1 cellular context compared by ENCODE assay signal in genomic region chr9:6899274-6899673, GRCh38.
TF ChIP-seq lines count a peak whose summit lies in the region.

No MANE protein-coding gene starts in this region.

TF ChIP-seq in HepG2, 621 proteins besides CTCF, POLR2A, EP300 and RAD21 (continued from another document and continues in another):
- TF ChIP-seq CERS6 (CRISPR knock-in tag; IDR thresholded peaks at IDR 0.05): no peak
- no peak for TF ChIP-seq PCBP2 (optimal IDR thresholded peaks at IDR 0.05; ENCODE audit: low read depth, low read length, poor library complexity, severe bottlenecking)
- TF ChIP-seq HMG20B (CRISPR knock-in tag; conservative IDR thresholded peaks at IDR 0.05): 0 out of 2 replicates have a peak, but pooled peaks have one; percentile 15
- TF ChIP-seq ZNF782 (CRISPR knock-in tag; IDR thresholded peaks at IDR 0.05; ENCODE audit: borderline replicate concordance): no peak
- TF ChIP-seq PATZ1 (CRISPR knock-in tag; IDR thresholded peaks at IDR 0.05): no peak
- no peak for TF ChIP-seq REXO4 (CRISPR knock-in tag; IDR thresholded peaks at IDR 0.05; ENCODE audit: borderline replicate concordance)
- peak; percentile 36 for TF ChIP-seq XRCC5 (optimal IDR thresholded peaks at IDR 0.05; ENCODE audit: low read length)
- TF ChIP-seq ZNF670 (CRISPR knock-in tag; IDR thresholded peaks at IDR 0.05; ENCODE audit: borderline replicate concordance): no peak
- TF ChIP-seq KLF11 (CRISPR knock-in tag; IDR thresholded peaks at IDR 0.05): no peak
- no peak for TF ChIP-seq GZF1 (CRISPR knock-in tag; IDR thresholded peaks at IDR 0.05)
- TF ChIP-seq PRPF4 (IDR thresholded peaks at IDR 0.05; ENCODE audit: low read depth, low read length, poor library complexity, severe bottlenecking): no peak
- TF ChIP-seq, protein P1, sequence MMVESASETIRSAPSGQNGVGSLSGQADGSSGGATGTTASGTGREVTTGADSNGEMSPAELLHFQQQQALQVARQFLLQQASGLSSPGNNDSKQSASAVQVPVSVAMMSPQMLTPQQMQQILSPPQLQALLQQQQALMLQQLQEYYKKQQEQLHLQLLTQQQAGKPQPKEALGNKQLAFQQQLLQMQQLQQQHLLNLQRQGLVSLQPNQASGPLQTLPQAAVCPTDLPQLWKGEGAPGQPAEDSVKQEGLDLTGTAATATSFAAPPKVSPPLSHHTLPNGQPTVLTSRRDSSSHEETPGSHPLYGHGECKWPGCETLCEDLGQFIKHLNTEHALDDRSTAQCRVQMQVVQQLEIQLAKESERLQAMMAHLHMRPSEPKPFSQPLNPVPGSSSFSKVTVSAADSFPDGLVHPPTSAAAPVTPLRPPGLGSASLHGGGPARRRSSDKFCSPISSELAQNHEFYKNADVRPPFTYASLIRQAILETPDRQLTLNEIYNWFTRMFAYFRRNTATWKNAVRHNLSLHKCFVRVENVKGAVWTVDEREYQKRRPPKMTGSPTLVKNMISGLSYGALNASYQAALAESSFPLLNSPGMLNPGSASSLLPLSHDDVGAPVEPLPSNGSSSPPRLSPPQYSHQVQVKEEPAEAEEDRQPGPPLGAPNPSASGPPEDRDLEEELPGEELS (CRISPR knock-in tag; IDR thresholded peaks at IDR 0.05): peak; percentile 54
- no peak for TF ChIP-seq NFRKB (IDR thresholded peaks at IDR 0.05)
- no peak for TF ChIP-seq HNRNPK (IDR thresholded peaks at IDR 0.05; ENCODE audit: low read depth, low read length, poor library complexity, severe bottlenecking)
- no peak for TF ChIP-seq ZSCAN21 (CRISPR knock-in tag; IDR thresholded peaks at IDR 0.05; ENCODE audit: borderline replicate concordance)
- TF ChIP-seq HNRNPLL (IDR thresholded peaks at IDR 0.05; ENCODE audit: low read depth, low read length, poor library complexity, severe bottlenecking): no peak
- no peak for TF ChIP-seq BORCS8-MEF2B (CRISPR knock-in tag; IDR thresholded peaks at IDR 0.05)
- TF ChIP-seq GMEB1 (CRISPR knock-in tag; IDR thresholded peaks at IDR 0.05; ENCODE audit: borderline replicate concordance): 0 out of 2 replicates have a peak, but pooled peaks have one; percentile 14
- TF ChIP-seq SOX13 (IDR thresholded peaks at IDR 0.05): no peak
- peak in 1 of 2 experiments; percentile 66; a peak in 2 of 4 replicates for TF ChIP-seq SOX13 (CRISPR knock-in tag; conservative IDR thresholded peaks at IDR 0.05 in 1 of 2, IDR thresholded peaks at IDR 0.05 in 1 of 2)
- no peak for TF ChIP-seq ZKSCAN1 (IDR thresholded peaks at IDR 0.05; ENCODE audit: low read length)
- TF ChIP-seq RARA (CRISPR knock-in tag; IDR thresholded peaks at IDR 0.05): 0 out of 2 replicates have a peak, but pooled peaks have one; percentile 21
- TF ChIP-seq ZNF878 (CRISPR knock-in tag; IDR thresholded peaks at IDR 0.05): no peak
- TF ChIP-seq CCAR2 (optimal IDR thresholded peaks at IDR 0.05; ENCODE audit: low read depth, low read length): no peak
- TF ChIP-seq, protein P2, sequence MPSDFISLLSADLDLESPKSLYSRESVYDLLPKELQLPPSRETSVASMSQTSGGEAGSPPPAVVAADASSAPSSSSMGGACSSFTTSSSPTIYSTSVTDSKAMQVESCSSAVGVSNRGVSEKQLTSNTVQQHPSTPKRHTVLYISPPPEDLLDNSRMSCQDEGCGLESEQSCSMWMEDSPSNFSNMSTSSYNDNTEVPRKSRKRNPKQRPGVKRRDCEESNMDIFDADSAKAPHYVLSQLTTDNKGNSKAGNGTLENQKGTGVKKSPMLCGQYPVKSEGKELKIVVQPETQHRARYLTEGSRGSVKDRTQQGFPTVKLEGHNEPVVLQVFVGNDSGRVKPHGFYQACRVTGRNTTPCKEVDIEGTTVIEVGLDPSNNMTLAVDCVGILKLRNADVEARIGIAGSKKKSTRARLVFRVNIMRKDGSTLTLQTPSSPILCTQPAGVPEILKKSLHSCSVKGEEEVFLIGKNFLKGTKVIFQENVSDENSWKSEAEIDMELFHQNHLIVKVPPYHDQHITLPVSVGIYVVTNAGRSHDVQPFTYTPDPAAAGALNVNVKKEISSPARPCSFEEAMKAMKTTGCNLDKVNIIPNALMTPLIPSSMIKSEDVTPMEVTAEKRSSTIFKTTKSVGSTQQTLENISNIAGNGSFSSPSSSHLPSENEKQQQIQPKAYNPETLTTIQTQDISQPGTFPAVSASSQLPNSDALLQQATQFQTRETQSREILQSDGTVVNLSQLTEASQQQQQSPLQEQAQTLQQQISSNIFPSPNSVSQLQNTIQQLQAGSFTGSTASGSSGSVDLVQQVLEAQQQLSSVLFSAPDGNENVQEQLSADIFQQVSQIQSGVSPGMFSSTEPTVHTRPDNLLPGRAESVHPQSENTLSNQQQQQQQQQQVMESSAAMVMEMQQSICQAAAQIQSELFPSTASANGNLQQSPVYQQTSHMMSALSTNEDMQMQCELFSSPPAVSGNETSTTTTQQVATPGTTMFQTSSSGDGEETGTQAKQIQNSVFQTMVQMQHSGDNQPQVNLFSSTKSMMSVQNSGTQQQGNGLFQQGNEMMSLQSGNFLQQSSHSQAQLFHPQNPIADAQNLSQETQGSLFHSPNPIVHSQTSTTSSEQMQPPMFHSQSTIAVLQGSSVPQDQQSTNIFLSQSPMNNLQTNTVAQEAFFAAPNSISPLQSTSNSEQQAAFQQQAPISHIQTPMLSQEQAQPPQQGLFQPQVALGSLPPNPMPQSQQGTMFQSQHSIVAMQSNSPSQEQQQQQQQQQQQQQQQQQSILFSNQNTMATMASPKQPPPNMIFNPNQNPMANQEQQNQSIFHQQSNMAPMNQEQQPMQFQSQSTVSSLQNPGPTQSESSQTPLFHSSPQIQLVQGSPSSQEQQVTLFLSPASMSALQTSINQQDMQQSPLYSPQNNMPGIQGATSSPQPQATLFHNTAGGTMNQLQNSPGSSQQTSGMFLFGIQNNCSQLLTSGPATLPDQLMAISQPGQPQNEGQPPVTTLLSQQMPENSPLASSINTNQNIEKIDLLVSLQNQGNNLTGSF (CRISPR knock-in tag; IDR thresholded peaks at IDR 0.05): no peak
- TF ChIP-seq, protein P3, sequence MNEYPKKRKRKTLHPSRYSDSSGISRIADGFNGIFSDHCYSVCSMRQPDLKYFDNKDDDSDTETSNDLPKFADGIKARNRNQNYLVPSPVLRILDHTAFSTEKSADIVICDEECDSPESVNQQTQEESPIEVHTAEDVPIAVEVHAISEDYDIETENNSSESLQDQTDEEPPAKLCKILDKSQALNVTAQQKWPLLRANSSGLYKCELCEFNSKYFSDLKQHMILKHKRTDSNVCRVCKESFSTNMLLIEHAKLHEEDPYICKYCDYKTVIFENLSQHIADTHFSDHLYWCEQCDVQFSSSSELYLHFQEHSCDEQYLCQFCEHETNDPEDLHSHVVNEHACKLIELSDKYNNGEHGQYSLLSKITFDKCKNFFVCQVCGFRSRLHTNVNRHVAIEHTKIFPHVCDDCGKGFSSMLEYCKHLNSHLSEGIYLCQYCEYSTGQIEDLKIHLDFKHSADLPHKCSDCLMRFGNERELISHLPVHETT (CRISPR knock-in tag; conservative IDR thresholded peaks at IDR 0.05): no peak
- TF ChIP-seq RFX3 (CRISPR knock-in tag; IDR thresholded peaks at IDR 0.05): peak; percentile 41; the same call in 1 of the 2 replicates
- no peak for TF ChIP-seq RXRA (CRISPR knock-in tag; IDR thresholded peaks at IDR 0.05)
- TF ChIP-seq MIXL1 (CRISPR knock-in tag; IDR thresholded peaks at IDR 0.05): 0 out of 2 replicates have a peak, but pooled peaks have one; percentile 41
- peak; percentile 35; the same call in 1 of the 2 replicates for TF ChIP-seq ZNF609 (CRISPR knock-in tag; IDR thresholded peaks at IDR 0.05; ENCODE audit: borderline replicate concordance)
- TF ChIP-seq MIER2 (CRISPR knock-in tag; IDR thresholded peaks at IDR 0.05): no peak
- TF ChIP-seq, protein P4, sequence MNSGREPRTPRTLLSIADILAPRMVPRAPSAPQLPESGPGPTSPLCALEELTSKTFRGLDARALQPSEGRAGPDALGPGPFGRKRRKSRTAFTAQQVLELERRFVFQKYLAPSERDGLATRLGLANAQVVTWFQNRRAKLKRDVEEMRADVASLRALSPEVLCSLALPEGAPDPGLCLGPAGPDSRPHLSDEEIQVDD (CRISPR knock-in tag; IDR thresholded peaks at IDR 0.05; ENCODE audit: borderline replicate concordance): no peak
- TF ChIP-seq ZNF282 (IDR thresholded peaks at IDR 0.05; ENCODE audit: partially characterized antibody): no peak
- TF ChIP-seq ZSCAN29 (CRISPR knock-in tag; conservative IDR thresholded peaks at IDR 0.05): 0 out of 2 replicates have a peak, but pooled peaks have one; percentile 58
- TF ChIP-seq CREB1 (IDR thresholded peaks at IDR 0.05): no peak
- TF ChIP-seq CREB1 (CRISPR knock-in tag; IDR thresholded peaks at IDR 0.05): 0 out of 2 replicates have a peak, but pooled peaks have one; percentile 30
- no peak for TF ChIP-seq ZFP82 (CRISPR knock-in tag; IDR thresholded peaks at IDR 0.05; ENCODE audit: borderline replicate concordance)
- TF ChIP-seq NFIC (IDR thresholded peaks at IDR 0.05; ENCODE audit: low read length): peak; percentile 72; the same call in 1 of the 2 replicates
- TF ChIP-seq GFI1 (CRISPR knock-in tag; IDR thresholded peaks at IDR 0.05; ENCODE audit: borderline replicate concordance): no peak
- TF ChIP-seq, protein P5, sequence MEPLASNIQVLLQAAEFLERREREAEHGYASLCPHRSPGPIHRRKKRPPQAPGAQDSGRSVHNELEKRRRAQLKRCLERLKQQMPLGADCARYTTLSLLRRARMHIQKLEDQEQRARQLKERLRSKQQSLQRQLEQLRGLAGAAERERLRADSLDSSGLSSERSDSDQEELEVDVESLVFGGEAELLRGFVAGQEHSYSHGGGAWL (CRISPR knock-in tag; IDR thresholded peaks at IDR 0.05): no peak
- TF ChIP-seq SYNCRIP (IDR thresholded peaks at IDR 0.05; ENCODE audit: insufficient read depth, low read depth, low read length): no peak
- TF ChIP-seq ARID2 (CRISPR knock-in tag; IDR thresholded peaks at IDR 0.05; ENCODE audit: borderline replicate concordance): no peak
- peak; percentile 48; the same call in 1 of the 2 replicates for TF ChIP-seq SOX5 (CRISPR knock-in tag; IDR thresholded peaks at IDR 0.05; ENCODE audit: borderline replicate concordance)
- TF ChIP-seq SIN3A (IDR thresholded peaks at IDR 0.05; ENCODE audit: borderline replicate concordance, low read depth, low read length): no peak
- TF ChIP-seq ZNF629 (CRISPR knock-in tag; conservative IDR thresholded peaks at IDR 0.05): no peak
- TF ChIP-seq ZNF7 (CRISPR knock-in tag; IDR thresholded peaks at IDR 0.05): no peak
